ENCODE assay signal across 8 cellular contexts in the genomic region with DNA sequence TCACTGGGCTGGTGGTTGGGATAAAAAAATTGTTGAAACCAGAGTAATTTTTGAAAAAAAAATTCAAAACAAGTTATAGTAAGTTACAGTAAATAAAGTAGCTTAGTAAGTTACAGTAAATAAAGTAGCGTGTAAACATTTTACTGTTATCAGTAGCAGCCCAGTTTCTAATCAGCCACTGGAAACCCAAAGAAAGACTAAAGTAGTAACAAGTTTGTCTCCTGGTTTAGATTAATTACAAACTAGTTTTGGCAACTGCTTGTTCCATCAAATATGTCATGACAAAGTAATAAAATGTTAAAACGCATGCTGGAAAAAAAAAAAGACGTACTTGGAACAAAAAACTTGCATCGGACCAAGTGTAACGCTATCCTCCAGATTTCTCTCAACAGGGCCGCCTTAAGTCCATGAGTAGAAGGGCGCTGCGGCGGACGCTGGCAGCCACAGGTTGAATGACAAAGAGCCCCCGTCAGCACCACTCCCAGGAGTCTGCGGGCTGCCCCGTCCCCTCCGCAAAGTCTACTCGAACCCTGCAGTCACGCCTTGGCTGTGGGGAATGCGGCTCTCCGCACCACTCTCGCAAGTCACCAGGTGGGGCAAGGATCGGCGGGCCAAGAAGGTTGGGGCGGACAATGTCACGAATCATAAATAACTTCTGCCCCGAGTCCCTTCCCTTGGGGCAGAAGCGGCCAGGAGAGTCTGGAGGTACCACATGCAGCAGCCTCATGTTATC. TPM values are rescaled to one million over a fixed set of nuclear protein-coding genes. Genes with fewer than 3 reads are reported as not detected.
DNase-seq lines count a peak whose midpoint lies in the region; TF ChIP-seq lines count a peak whose summit lies in the region.

No MANE protein-coding gene starts in this region.

- TF ChIP-seq CTCF in GM06990 (IDR thresholded peaks at IDR 0.05; ENCODE audit: insufficient read depth, low read length, poor library complexity, severe bottlenecking) (no peak), MM.1S (IDR thresholded peaks at IDR 0.05; ENCODE audit: low read length) (no peak), astrocyte of the cerebellum (IDR thresholded peaks at IDR 0.05; ENCODE audit: low read depth, low read length, missing control alignments) (no peak)

- peak overlapping the region; percentile 84 for H3K4me3 Mint-ChIP-seq in T-helper 2 cell treated with Interferon-gamma antibody and Interleukin-4, amounts not matched to agents 5 μg/mL and 100 μg/mL, for 36 hours

- H3F3A ChIP-seq in MM.1S (ENCODE audit: insufficient read depth, low read length) = peaks cover 5% of the 10 kb centered on the region

- H3K27me3 Mint-ChIP-seq in T-helper 2 cell treated with Interferon-gamma antibody and Interleukin-4, amounts not matched to agents 5 μg/mL and 100 μg/mL, for 36 hours (ENCODE audit: low read depth) = no peaks in the 10 kb centered on the region

- H3K9me3 ChIP-seq in MM.1S (replicated peaks; ENCODE audit: insufficient read depth, low read length) = no peaks in the 10 kb centered on the region
- no peaks in the 10 kb centered on the region for H3K9me3 ChIP-seq in iPS DF 6.9 (ENCODE audit: control insufficient read depth, insufficient read depth, low read length)
- no peaks in the 10 kb centered on the region for H3K9me3 ChIP-seq in skeletal muscle satellite cell (replicated peaks; ENCODE audit: low read length)

- no CpG with 5 or more reads among the region's 25 CpGs for WGBS in iPS DF 6.9 (ENCODE audit: insufficient coverage, insufficient read length)

- H3K36me3 Mint-ChIP-seq in T-helper 2 cell treated with Interferon-gamma antibody and Interleukin-4, amounts not matched to agents 5 μg/mL and 100 μg/mL, for 36 hours (ENCODE audit: low read depth) = peaks cover 22% of the 10 kb centered on the region

- H3K27me3 ChIP-seq in GM06990 (replicated peaks; ENCODE audit: control insufficient read depth, insufficient read depth, low read length) = no peaks in the 10 kb centered on the region
- H3K27me3 ChIP-seq in MM.1S (replicated peaks; ENCODE audit: insufficient read depth, low read length) = no peaks in the 10 kb centered on the region
- no peaks in the 10 kb centered on the region for H3K27me3 ChIP-seq in iPS DF 6.9 (ENCODE audit: control insufficient read depth, insufficient read depth, low read length)
- no peaks in the 10 kb centered on the region for H3K27me3 ChIP-seq in skeletal muscle satellite cell (ENCODE audit: control insufficient read depth, insufficient read depth, low read length)

- H3K4me1 ChIP-seq in MM.1S (ENCODE audit: low read length) (no peaks in the 10 kb centered on the region), iPS DF 6.9 (ENCODE audit: control insufficient read depth, insufficient read depth, low read length) (no peaks in the 10 kb centered on the region), skeletal muscle satellite cell (ENCODE audit: control insufficient read depth, insufficient read depth, low read length) (peaks cover 20% of the 10 kb centered on the region)

- H4K20me1 ChIP-seq in MM.1S (ENCODE audit: insufficient read depth, low read length) = no peaks in the 10 kb centered on the region

- H3K4me3 ChIP-seq in GM06990 (replicated peaks; ENCODE audit: low read depth, low read length) = peak overlapping the region; percentile 98
- peak overlapping the region; percentile 83 for H3K4me3 ChIP-seq in MM.1S (ENCODE audit: low read length)
- peak overlapping the region; percentile 64 for H3K4me3 ChIP-seq in astrocyte of the cerebellum (ENCODE audit: low read depth, low read length)
- H3K4me3 ChIP-seq in iPS DF 6.9 (ENCODE audit: low read length) = peak overlapping the region; percentile 95
- peak overlapping the region; percentile 96 for H3K4me3 ChIP-seq in skeletal muscle satellite cell (ENCODE audit: low read length)

- H3K9me2 ChIP-seq in MM.1S (replicated peaks; ENCODE audit: insufficient read depth, low read length) = no peaks in the 10 kb centered on the region

- H3K27ac Mint-ChIP-seq in T-helper 2 cell treated with Interferon-gamma antibody and Interleukin-4, amounts not matched to agents 5 μg/mL and 100 μg/mL, for 36 hours = peak overlapping the region; percentile 99

- no peaks in the 10 kb centered on the region for H3K9me3 Mint-ChIP-seq in T-helper 2 cell treated with Interferon-gamma antibody and Interleukin-4, amounts not matched to agents 5 μg/mL and 100 μg/mL, for 36 hours

- H3K36me3 ChIP-seq in GM06990 (ENCODE audit: control insufficient read depth, insufficient read depth, low read length) (no peaks in the 10 kb centered on the region), MM.1S (replicated peaks; ENCODE audit: insufficient read depth, low read length) (no peaks in the 10 kb centered on the region), iPS DF 6.9 (ENCODE audit: control insufficient read depth, insufficient read depth, low read length) (no peaks in the 10 kb centered on the region; the same call in 1 of the 2 replicates), skeletal muscle satellite cell (ENCODE audit: insufficient read depth, low read length) (no peaks in the 10 kb centered on the region)

- peak overlapping the region; percentile 74 for H3K4me2 ChIP-seq in MM.1S (ENCODE audit: low read depth, low read length)
- peak overlapping the region; percentile 96 for H3K4me2 ChIP-seq in skeletal muscle satellite cell (ENCODE audit: low read length)

- H3K9ac ChIP-seq in MM.1S (ENCODE audit: low read length) (peak overlapping the region; percentile 74), skeletal muscle satellite cell (ENCODE audit: low read depth, low read length) (peak overlapping the region; percentile 98)

- H3K79me2 ChIP-seq in MM.1S (ENCODE audit: low read length) = peaks cover 82% of the 10 kb centered on the region

- peak; percentile 78 for DNase-seq in GM06990 (ENCODE audit: extremely low read depth, insufficient read length)
- DNase-seq in HCEC 1CT = peak; percentile 72
- peak; percentile 48 for DNase-seq in MM.1S
- peak; percentile 71 for DNase-seq in T-helper 2 cell treated with Interferon-gamma antibody and Interleukin-4, amounts not matched to agents 5 μg/mL and 100 μg/mL, for 36 hours (ENCODE audit: low spot score)
- peak; percentile 34 for DNase-seq in astrocyte of the cerebellum (ENCODE audit: low read depth)
- peak; percentile 35 for DNase-seq in iPS DF 6.9 (ENCODE audit: low read depth, low spot score)
- DNase-seq in retina = no peak

- H3K27ac ChIP-seq in MM.1S (ENCODE audit: low read length) = peak overlapping the region; percentile 80
- no peak overlapping the region for H3K27ac ChIP-seq in iPS DF 6.9 (ENCODE audit: low read length)

- peaks cover 47% of the 10 kb centered on the region for H3K4me1 Mint-ChIP-seq in T-helper 2 cell treated with Interferon-gamma antibody and Interleukin-4, amounts not matched to agents 5 μg/mL and 100 μg/mL, for 36 hours (ENCODE audit: low read depth)

- H2AFZ ChIP-seq in MM.1S (ENCODE audit: low read length) = peak overlapping the region; percentile 61

- in situ Hi-C loops in astrocyte of the cerebellum (cut with HindIII; ENCODE audit: low sequenced_read_pairs) = no loop called here

RNA-seq across cellular contexts. Expression of gene SLC16A1, which starts 0.9 kb away (rescaled TPM):
- 122 and 130 TPM in 2 replicates for total RNA-seq in skeletal muscle satellite cell (2012; rRNA removed)
